In the genomic region with DNA sequence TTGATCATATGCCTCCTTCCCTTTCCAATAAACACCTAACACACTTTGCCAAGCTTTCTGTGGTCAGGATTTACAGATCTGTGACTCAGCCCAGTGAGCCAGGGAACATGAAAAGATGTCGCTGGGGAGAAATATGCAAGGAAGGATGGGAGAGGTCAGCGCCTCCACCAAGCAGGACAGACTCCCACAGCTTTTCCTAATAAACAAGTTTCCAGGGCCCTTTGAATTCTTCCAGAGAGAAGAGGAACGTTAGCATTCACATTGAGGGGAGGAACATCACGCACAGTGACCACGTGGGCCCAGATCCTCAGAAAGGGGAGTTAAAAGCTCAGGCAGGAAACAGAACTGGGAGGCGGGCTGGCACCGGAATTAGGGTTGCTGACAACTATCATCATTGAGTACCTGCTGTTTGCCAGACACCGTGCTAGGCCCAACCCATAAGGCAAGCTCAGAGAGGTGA, we compare ENCODE assay signal across 11 cellular contexts. TPM values are rescaled to one million over a fixed set of nuclear protein-coding genes. Genes with fewer than 3 reads are reported as not detected.
DNase-seq lines count a peak whose midpoint lies in the region; ATAC-seq and TF ChIP-seq lines count a peak whose summit lies in the region.
"Had no signal": no experiment of that assay in that cellular context is flagged by ENCODE, and none has a peak within 500 bp of the region (broad histone marks: within the 10 kb centered on the region; RNA-seq: fewer than 3 reads in every experiment).

No MANE protein-coding gene starts in this region.

- ATAC-seq in GM18861 (IDR thresholded peaks at IDR 0.05; ENCODE audit: unreplicated experiment): no peak
- ATAC-seq: activated T-cell treated with anti-CD3 and anti-CD28 coated beads, Interleukin-2, amount 50 U/mL, for 4 hours had no signal

- no peak overlapping the region for H3K4me3 ChIP-seq in fibroblast of the aortic adventitia (ENCODE audit: low read depth, low read length)
- H3K4me3 ChIP-seq: lung, thyroid gland had no signal

- DNase-seq in H4 (ENCODE audit: low spot score) (peak; percentile 92), SW480 (ENCODE audit: low spot score) (peak; percentile 96), fibroblast of the aortic adventitia (ENCODE audit: low read depth) (peak; percentile 87), smooth muscle cell of the brain vasculature (ENCODE audit: low read depth, low spot score) (peak; percentile 80), T-helper 1 cell (no peak)
- no peak for DNase-seq in stimulated activated CD4-positive, alpha-beta T cell treated with anti-CD3 and anti-CD28 coated beads, Interleukin-15, amount 100 ng/mL, for 24 hours
- DNase-seq: activated T-cell treated with anti-CD3 and anti-CD28 coated beads, Interleukin-2, amount 50 U/mL, for 4 hours; DMS79; thyroid gland had no signal

- TF ChIP-seq CTCF in fibroblast of the aortic adventitia (IDR thresholded peaks at IDR 0.05; ENCODE audit: insufficient read depth, low read length): no peak

RNA-seq across cellular contexts. Expression of a gene that starts 33.3 kb away (rescaled TPM):
- 105 and 109 TPM in 2 replicates for total RNA-seq in H4 (2014; rRNA removed; shearing (Covaris generic))
- total RNA-seq in fibroblast of the aortic adventitia (ENCODE audit: low replicate concordance): 75.8 and 92.1 TPM in 2 replicates

Comparison
In these comparisons a context has a peak if more than half of its experiments do, and no peak if none do; other contexts are left out.
1. DNase-seq: peak in H4 (single experiment), SW480 (single experiment), fibroblast of the aortic adventitia (single experiment) and smooth muscle cell of the brain vasculature (single experiment); none in T-helper 1 cell (0 of 5) and stimulated activated CD4-positive, alpha-beta T cell treated with anti-CD3 and anti-CD28 coated beads, Interleukin-15, amount 100 ng/mL, for 24 hours (single experiment).